ENCODE assay signal across 15 cellular contexts in genomic region chr11:57752954-57753353, GRCh38. TPM values are rescaled to one million over a fixed set of nuclear protein-coding genes. Genes with fewer than 3 reads are reported as not detected.
DNase-seq lines count a peak whose midpoint lies in the region; ATAC-seq, FAIRE-seq and TF ChIP-seq lines count a peak whose summit lies in the region.
"Had no signal": no experiment of that assay in that cellular context is flagged by ENCODE, and none has a peak within 500 bp of the region (broad histone marks: within the 10 kb centered on the region; RNA-seq: fewer than 3 reads in every experiment).

No MANE protein-coding gene starts in this region.

- H3K56ac ChIP-seq in H9 (ENCODE audit: insufficient read length, low read depth, low read length): no peak overlapping the region

- no peaks in the 10 kb centered on the region for H3K27me3 ChIP-seq in H9 (ENCODE audit: insufficient read depth, low read length)
- H3K27me3 ChIP-seq in K562 (ENCODE audit: control insufficient read depth in 2 of 2, insufficient read depth in 2 of 2, low read length in 2 of 2): no peaks in the 10 kb centered on the region
- H3K27me3 ChIP-seq in neuronal stem cell (ENCODE audit: control insufficient read depth in 3 of 3, insufficient read depth in 3 of 3, low read depth in 1 of 3, low read length in 3 of 3): no peaks in the 10 kb centered on the region

- no peak overlapping the region for H2AK5ac ChIP-seq in H9 (ENCODE audit: insufficient read length, low read length)
- H2AK5ac ChIP-seq in neuronal stem cell (ENCODE audit: low read depth, low read length): peak overlapping the region; percentile 61

- TF ChIP-seq CTCF in H9 (conservative IDR thresholded peaks at IDR 0.05) (no peak), K562 (IDR thresholded peaks at IDR 0.05 in 2 of 3, conservative IDR thresholded peaks at IDR 0.05 in 1 of 3; ENCODE audit: insufficient read depth in 2 of 3, low read depth in 1 of 3, low read length in 3 of 3) (no peak)

- H3K79me2 ChIP-seq in H9 (ENCODE audit: insufficient read depth, low read length) (no peaks in the 10 kb centered on the region), K562 (ENCODE audit: control insufficient read depth, insufficient read depth, low read length) (no peaks in the 10 kb centered on the region)

- H3K36me3 ChIP-seq in K562 (ENCODE audit: control insufficient read depth, insufficient read depth, low read length) (no peaks in the 10 kb centered on the region), neuronal stem cell (replicated peaks in 1 of 2; ENCODE audit: control insufficient read depth in 2 of 2, insufficient read depth in 2 of 2, low read length in 2 of 2) (peaks cover 1 to 13% of the 10 kb centered on the region in 2 donors)

- H4K20me1 ChIP-seq in H9 (ENCODE audit: control insufficient read depth, insufficient read depth, insufficient read length): no peaks in the 10 kb centered on the region
- H4K20me1 ChIP-seq in K562 (replicated peaks; ENCODE audit: control insufficient read depth, insufficient read depth, low read length): no peaks in the 10 kb centered on the region

- H3K4me1 Mint-ChIP-seq in H9: peaks cover 5 to 7% of the 10 kb centered on the region in 2 experiments; a peak in 3 of 4 replicates

- peak; percentile 52 for DNase-seq in H9
- no peak for DNase-seq in K562 (ENCODE audit: extremely low read depth in 1 of 4, low spot score in 3 of 4)
- no peak for DNase-seq in neuronal stem cell (ENCODE audit: low spot score)
- no peak for DNase-seq in NCI-H146 (lab: John Stamatoyannopoulos, UW)
- DNase-seq: CD4-positive, CD25-positive, alpha-beta regulatory T cell; EL; KG1; NCI-H1436; NCI-H2081; NCI-H774; PC-3; SW 1271 had no signal

- H3K23me2 ChIP-seq in H9 (ENCODE audit: insufficient read length, low read depth, low read length, poor library complexity, severe bottlenecking): no peaks in the 10 kb centered on the region

- no peak for FAIRE-seq in K562 (lab: Jason Lieb, UNC)

- no peaks in the 10 kb centered on the region for H3K9me1 ChIP-seq in K562 (ENCODE audit: control insufficient read depth, insufficient read depth, low read length)

- peak overlapping the region in 1 of 3 experiments; percentile 73; a peak in 1 of 7 replicates for H3K27ac Mint-ChIP-seq in H9
- H3K27ac Mint-ChIP-seq: CD4-positive, CD25-positive, alpha-beta regulatory T cell had no signal

- H3K27ac ChIP-seq in H9 (ENCODE audit: insufficient read length, low read depth, low read length): no peak overlapping the region
- H3K27ac ChIP-seq in K562 (ENCODE audit: extremely low read depth, low read depth, low read length): no peak overlapping the region
- no peak overlapping the region for H3K27ac ChIP-seq in neuronal stem cell (replicated peaks; ENCODE audit: low read length)

- no peak for TF ChIP-seq POLR2A in K562 (conservative IDR thresholded peaks at IDR 0.05)

- H3K4ac ChIP-seq in H9 (ENCODE audit: low read depth, low read length): no peak overlapping the region
- H3K4ac ChIP-seq in neuronal stem cell (ENCODE audit: low read length): no peak overlapping the region

- no peak overlapping the region for H3K4me3 Mint-ChIP-seq in H9
- H3K4me3 Mint-ChIP-seq: CD4-positive, CD25-positive, alpha-beta regulatory T cell had no signal

- H2BK120ac ChIP-seq in H9 (ENCODE audit: low read depth, low read length, poor library complexity, severe bottlenecking) (no peak overlapping the region), neuronal stem cell (ENCODE audit: low read depth, low read length) (no peak overlapping the region)

- in situ Hi-C loops in K562 (cut with MboI): no loop called here

- no peak overlapping the region for H3K4me3 ChIP-seq in K562
- peak overlapping the region in 1 of 2 donors; percentile 41 for H3K4me3 ChIP-seq in neuronal stem cell (ENCODE audit: low read length in 2 of 2)

- no peak overlapping the region for H2AFZ ChIP-seq in H9 (ENCODE audit: low read length)
- H2AFZ ChIP-seq in K562 (ENCODE audit: low read depth, low read length): no peak overlapping the region
- no peak overlapping the region for H2AFZ ChIP-seq in neuronal stem cell (ENCODE audit: low read length)

- TF ChIP-seq RAD21 in K562 (CRISPR knock-in tag; conservative IDR thresholded peaks at IDR 0.05 in 1 of 2, IDR thresholded peaks at IDR 0.05 in 1 of 2): no peak

- no peak overlapping the region for H4K5ac ChIP-seq in H9 (ENCODE audit: insufficient read length, low read depth, low read length)

- H3K4me2 ChIP-seq in H9 (ENCODE audit: insufficient read depth, insufficient read length, low read length): no peak overlapping the region
- no peak overlapping the region for H3K4me2 ChIP-seq in K562 (ENCODE audit: insufficient read depth, low read length)
- H3K4me2 ChIP-seq in neuronal stem cell (ENCODE audit: insufficient read depth, low read length, poor library complexity, severe bottlenecking): no peak overlapping the region

- H3K27me3 Mint-ChIP-seq in H9 (ENCODE audit: low read depth): no peaks in the 10 kb centered on the region; the same call in 1 of the 2 replicates
- H3K27me3 Mint-ChIP-seq: CD4-positive, CD25-positive, alpha-beta regulatory T cell had no signal

- H3K14ac ChIP-seq in H9 (ENCODE audit: insufficient read depth, low read length): no peak overlapping the region
- H3K14ac ChIP-seq in neuronal stem cell (ENCODE audit: low read length): peak overlapping the region; percentile 84

- no peaks in the 10 kb centered on the region for H3K36me3 Mint-ChIP-seq in H9 (ENCODE audit: insufficient read depth in 1 of 3, low read depth in 3 of 3)

- intact Hi-C loops in K562 (cut with micrococcal nuclease): no loop called here

- H3K79me1 ChIP-seq in H9 (ENCODE audit: insufficient read depth, low read depth, low read length, poor library complexity, severe bottlenecking) (no peaks in the 10 kb centered on the region), neuronal stem cell (ENCODE audit: low read depth, low read length) (no peaks in the 10 kb centered on the region)

- H4K8ac ChIP-seq in H9 (replicated peaks; ENCODE audit: insufficient read length, low read depth, low read length): no peak overlapping the region
- H4K8ac ChIP-seq in neuronal stem cell (ENCODE audit: low read depth, low read length): no peak overlapping the region

- H3T11ph ChIP-seq in H9 (ENCODE audit: low read length): no peak overlapping the region

- H3K9me3 Mint-ChIP-seq in H9: no peaks in the 10 kb centered on the region
- H3K9me3 Mint-ChIP-seq: CD4-positive, CD25-positive, alpha-beta regulatory T cell had no signal

- H4K91ac ChIP-seq in H9 (ENCODE audit: insufficient read length, low read depth, low read length): no peak overlapping the region
- H4K91ac ChIP-seq in neuronal stem cell (ENCODE audit: low read depth, low read length, poor library complexity): no peak overlapping the region

- POLR2A ChIA-PET in K562 (lab: Yijun Ruan, JAX): interaction anchor here (2.2 kb wide), 1 partner anchor 10 kb away, joined by 21 read pairs; the partner anchor contains the start of gene CTNND1

- ATAC-seq in K562 (no peak), HG02642 (IDR thresholded peaks at IDR 0.05; ENCODE audit: poor library complexity, unreplicated experiment) (no peak)
- ATAC-seq: PC-3 had no signal

- H3K23ac ChIP-seq in H9 (ENCODE audit: insufficient read length, low read depth, low read length) (no peak overlapping the region), neuronal stem cell (ENCODE audit: low read depth, low read length, poor library complexity) (peak overlapping the region; percentile 85)

- CTCF ChIA-PET in K562 (lab: Yijun Ruan, JAX; ENCODE audit: low intra/inter-chr PET ratio): no interaction called here

- no peak overlapping the region for H2BK20ac ChIP-seq in H9 (ENCODE audit: low read depth, low read length, poor library complexity, severe bottlenecking)

- H2BK15ac ChIP-seq in H9 (ENCODE audit: low read depth, low read length): no peak overlapping the region
- no peak overlapping the region for H2BK15ac ChIP-seq in neuronal stem cell (ENCODE audit: low read length)

- no peaks in the 10 kb centered on the region; the same call in 1 of the 2 replicates for H3K4me1 ChIP-seq in H9 (ENCODE audit: insufficient read depth, low read length)
- peaks cover 0 to 11% of the 10 kb centered on the region in 2 experiments; a peak in 2 of 5 replicates for H3K4me1 ChIP-seq in K562 (replicated peaks in 1 of 2; ENCODE audit: control insufficient read depth in 2 of 2, insufficient read depth in 2 of 2, low read length in 2 of 2)
- H3K4me1 ChIP-seq in neuronal stem cell (ENCODE audit: control insufficient read depth in 2 of 2, insufficient read depth in 1 of 2, low read depth in 1 of 2, low read length in 2 of 2): no peaks in the 10 kb centered on the region

- no peak for TF ChIP-seq EP300 in K562 (IDR thresholded peaks at IDR 0.05; ENCODE audit: low read length)

- H3K9me3 ChIP-seq in H9 (ENCODE audit: control insufficient read depth, low read depth, low read length): no peaks in the 10 kb centered on the region
- no peaks in the 10 kb centered on the region for H3K9me3 ChIP-seq in K562 (replicated peaks; ENCODE audit: control insufficient read depth, insufficient read depth, low read depth, low read length)
- peaks cover 0 to 4% of the 10 kb centered on the region in 2 donors for H3K9me3 ChIP-seq in neuronal stem cell (replicated peaks in 1 of 2; ENCODE audit: control insufficient read depth in 2 of 2, insufficient read depth in 1 of 2, low read depth in 1 of 2, low read length in 2 of 2)

- WGBS in H9 (ENCODE audit: extremely low coverage, insufficient read length, low lambda C conversion rate): no CpG with 5 or more reads among the region's 30 CpGs
- WGBS in K562 (ENCODE audit: insufficient coverage, low coverage, missing lambda C conversion rate): 95% methylated on average over 16 of the region's 30 CpGs
- no CpG with 5 or more reads among the region's 30 CpGs for WGBS in neuronal stem cell (ENCODE audit: extremely low coverage in 2 of 2, insufficient read length in 2 of 2, insufficient replicate concordance in 1 of 2), 2 donors

- H2BK12ac ChIP-seq in H9 (ENCODE audit: insufficient read length, low read depth, low read length) (no peak overlapping the region), neuronal stem cell (ENCODE audit: low read length) (peak overlapping the region; percentile 16)

- H3K18ac ChIP-seq in H9 (ENCODE audit: insufficient read length, low read depth, low read length) (no peak overlapping the region), neuronal stem cell (ENCODE audit: low read length) (peak overlapping the region; percentile 70)

- BruUV-seq in K562 (replicated peaks; lab: Mats Ljungman, UMichigan): no TSS peak

- H3K9ac ChIP-seq in H9 (ENCODE audit: extremely low read depth, insufficient read length, low read length) (no peak overlapping the region), K562 (ENCODE audit: insufficient read depth in 1 of 2, low read depth in 2 of 2, low read length in 2 of 2) (no peak overlapping the region), neuronal stem cell (ENCODE audit: low read depth, low read length, poor library complexity) (no peak overlapping the region)

- H2BK5ac ChIP-seq in H9 (ENCODE audit: insufficient read length, low read length) (no peak overlapping the region), neuronal stem cell (ENCODE audit: low read length) (peak overlapping the region; percentile 75)

RNA-seq across cellular contexts. Expression of gene BTBD18, which starts 1.3 kb away (rescaled TPM):
- not detected in 2 replicates for total RNA-seq in H9 (2021)
- total RNA-seq in K562 (2011; cell fraction: chromatin; rRNA removed; ENCODE audit: low replicate concordance): not detected in 2 replicates
- total RNA-seq in K562 (2011; cell fraction: nucleolus; rRNA removed): not detected in 2 replicates
- not detected in 2 replicates for total RNA-seq in K562 (2011; cell fraction: nucleoplasm; rRNA removed)
- total RNA-seq in K562 (2014; rRNA removed): not detected in 2 replicates
- not detected in 2 replicates for total RNA-seq in K562 (2014; rRNA removed; fragmentation: Illumina TruSeq; extraction: Trizol)
- not detected in 2 replicates for total RNA-seq in K562 (2015; rRNA removed; fragmentation: Illumina TruSeq; extraction: Trizol)
- total RNA-seq in K562 (2021): not detected in 2 replicates
- polyA plus RNA-seq in K562 (2011; rRNA removed): not detected in 2 replicates
- not detected in 2 replicates for polyA plus RNA-seq in K562 (2011; cell fraction: cytosol; rRNA removed)
- not detected in 2 replicates for polyA plus RNA-seq in K562 (2011; cell fraction: nucleus; rRNA removed)
- 0.10 and 0.18 TPM in 2 replicates for polyA plus RNA-seq in K562 (2012)
- polyA plus RNA-seq in K562 (2014; fragmentation: Illumina TruSeq; extraction: Trizol): not detected in 2 replicates
- under 1 TPM in 1 of 2 experiments, not detected in 1; 0.06 TPM for polyA plus RNA-seq in K562 (2014; fragmentation: Nextera tagmentation; extraction: Ambion mirVana)
- polyA plus RNA-seq in K562 (2014; rRNA removed): not detected in 2 replicates
- polyA minus RNA-seq in K562 (2011; rRNA and poly(A)+ RNA removed): not detected in 2 replicates
- polyA minus RNA-seq in K562 (2011; cell fraction: cytosol; rRNA and poly(A)+ RNA removed): not detected in 2 replicates
- not detected in 2 replicates for polyA minus RNA-seq in K562 (2011; cell fraction: nucleus; rRNA and poly(A)+ RNA removed)
- polyA plus RNA-seq in neuronal stem cell (2013, experiment 1 of 2): not detected
- polyA plus RNA-seq in neuronal stem cell (2013, experiment 2 of 2): not detected
- total RNA-seq: CD4-positive, CD25-positive, alpha-beta regulatory T cell; NCI-H460; PC-3; SK-MEL-5 had no signal

RNA-seq across cellular contexts. Expression of gene CTNND1, which starts 8.6 kb away (rescaled TPM):
- total RNA-seq in H9 (2021) (164 and 166 TPM in 2 replicates), K562 (2014; rRNA removed) (38.2 and 48.9 TPM in 2 replicates), K562 (2014; rRNA removed; fragmentation: Illumina TruSeq; extraction: Trizol) (37.4 and 41.7 TPM in 2 replicates), K562 (2015; rRNA removed; fragmentation: Illumina TruSeq; extraction: Trizol) (41.5 and 43.3 TPM in 2 replicates), K562 (2021) (55.0 and 59.4 TPM in 2 replicates)
- 231 and 262 TPM in 2 replicates for total RNA-seq in K562 (2011; cell fraction: chromatin; rRNA removed; ENCODE audit: low replicate concordance)
- total RNA-seq in K562 (2011; cell fraction: nucleolus; rRNA removed): 84.4 and 84.7 TPM in 2 replicates
- total RNA-seq in K562 (2011; cell fraction: nucleoplasm; rRNA removed): 126 and 154 TPM in 2 replicates
- polyA plus RNA-seq in K562 (2011; rRNA removed) (74.0 and 84.2 TPM in 2 replicates), K562 (2014; fragmentation: Illumina TruSeq; extraction: Trizol) (47.2 and 54.9 TPM in 2 replicates), K562 (2014; fragmentation: Nextera tagmentation; extraction: Ambion mirVana) (10 to 100 TPM; 11.1 to 23.8 TPM), K562 (2014; rRNA removed) (33.6 and 36.8 TPM in 2 replicates)
- 57.8 and 67.2 TPM in 2 replicates for polyA plus RNA-seq in K562 (2011; cell fraction: cytosol; rRNA removed)
- 68.6 and 69.0 TPM in 2 replicates for polyA plus RNA-seq in K562 (2011; cell fraction: nucleus; rRNA removed)
- 35.7 and 45.2 TPM in 2 replicates for polyA plus RNA-seq in K562 (2012)
- 136 and 146 TPM in 2 replicates for polyA minus RNA-seq in K562 (2011; rRNA and poly(A)+ RNA removed)
- 61.1 and 105 TPM in 2 replicates for polyA minus RNA-seq in K562 (2011; cell fraction: cytosol; rRNA and poly(A)+ RNA removed)
- 34.9 and 59.4 TPM in 2 replicates for polyA minus RNA-seq in K562 (2011; cell fraction: nucleus; rRNA and poly(A)+ RNA removed)
- polyA plus RNA-seq in neuronal stem cell (2013, experiment 1 of 2): 80.5 TPM
- 79.9 TPM for polyA plus RNA-seq in neuronal stem cell (2013, experiment 2 of 2)

RNA-seq across cellular contexts. Expression of gene SELENOH, which starts 11.7 kb away (rescaled TPM):
- total RNA-seq in H9 (2021) (251 and 271 TPM in 2 replicates), K562 (2014; rRNA removed) (254 and 261 TPM in 2 replicates), K562 (2014; rRNA removed; fragmentation: Illumina TruSeq; extraction: Trizol) (47.8 and 49.2 TPM in 2 replicates), K562 (2015; rRNA removed; fragmentation: Illumina TruSeq; extraction: Trizol) (118 and 136 TPM in 2 replicates), K562 (2021) (194 and 216 TPM in 2 replicates)
- 83.6 and 114 TPM in 2 replicates for total RNA-seq in K562 (2011; cell fraction: chromatin; rRNA removed; ENCODE audit: low replicate concordance)
- total RNA-seq in K562 (2011; cell fraction: nucleolus; rRNA removed): 79.0 and 105 TPM in 2 replicates
- total RNA-seq in K562 (2011; cell fraction: nucleoplasm; rRNA removed): 100 and 130 TPM in 2 replicates
- polyA plus RNA-seq in K562 (2011; rRNA removed) (116 and 120 TPM in 2 replicates), K562 (2014; fragmentation: Illumina TruSeq; extraction: Trizol) (33.9 and 70.6 TPM in 2 replicates), K562 (2014; fragmentation: Nextera tagmentation; extraction: Ambion mirVana) (10 to 100 TPM; 16.6 to 39.5 TPM), K562 (2014; rRNA removed) (278 and 299 TPM in 2 replicates)
- 130 and 220 TPM in 2 replicates for polyA plus RNA-seq in K562 (2011; cell fraction: cytosol; rRNA removed)
- polyA plus RNA-seq in K562 (2011; cell fraction: nucleus; rRNA removed): 80.1 and 86.3 TPM in 2 replicates
- 164 and 181 TPM in 2 replicates for polyA plus RNA-seq in K562 (2012)
- 18.6 and 22.8 TPM in 2 replicates for polyA minus RNA-seq in K562 (2011; rRNA and poly(A)+ RNA removed)
- 22.3 and 25.8 TPM in 2 replicates for polyA minus RNA-seq in K562 (2011; cell fraction: cytosol; rRNA and poly(A)+ RNA removed)
- 33.8 and 45.2 TPM in 2 replicates for polyA minus RNA-seq in K562 (2011; cell fraction: nucleus; rRNA and poly(A)+ RNA removed)
- 227 TPM for polyA plus RNA-seq in neuronal stem cell (2013, experiment 1 of 2)
- polyA plus RNA-seq in neuronal stem cell (2013, experiment 2 of 2): 230 TPM

RNA-seq across cellular contexts. Expression of gene TMX2, which starts 40.6 kb away (rescaled TPM):
- 91.1 and 91.3 TPM in 2 replicates for total RNA-seq in H9 (2021)
- 254 and 323 TPM in 2 replicates for total RNA-seq in K562 (2011; cell fraction: chromatin; rRNA removed; ENCODE audit: low replicate concordance)
- total RNA-seq in K562 (2011; cell fraction: nucleolus; rRNA removed): 286 and 299 TPM in 2 replicates
- total RNA-seq in K562 (2011; cell fraction: nucleoplasm; rRNA removed): 359 and 435 TPM in 2 replicates
- total RNA-seq in K562 (2014; rRNA removed): 184 and 195 TPM in 2 replicates
- total RNA-seq in K562 (2014; rRNA removed; fragmentation: Illumina TruSeq; extraction: Trizol): 232 and 235 TPM in 2 replicates
- total RNA-seq in K562 (2015; rRNA removed; fragmentation: Illumina TruSeq; extraction: Trizol): 215 and 227 TPM in 2 replicates
- total RNA-seq in K562 (2021): 175 and 176 TPM in 2 replicates
- polyA plus RNA-seq in K562 (2011; rRNA removed): 169 and 192 TPM in 2 replicates
- polyA plus RNA-seq in K562 (2011; cell fraction: cytosol; rRNA removed): 147 and 153 TPM in 2 replicates
- 239 and 329 TPM in 2 replicates for polyA plus RNA-seq in K562 (2011; cell fraction: nucleus; rRNA removed)
- polyA plus RNA-seq in K562 (2012): 152 and 169 TPM in 2 replicates
- polyA plus RNA-seq in K562 (2014; fragmentation: Illumina TruSeq; extraction: Trizol): 243 and 281 TPM in 2 replicates
- 100 to 1,000 TPM; 381 to 433 TPM for polyA plus RNA-seq in K562 (2014; fragmentation: Nextera tagmentation; extraction: Ambion mirVana)
- 218 and 224 TPM in 2 replicates for polyA plus RNA-seq in K562 (2014; rRNA removed)
- 211 and 260 TPM in 2 replicates for polyA minus RNA-seq in K562 (2011; rRNA and poly(A)+ RNA removed)
- polyA minus RNA-seq in K562 (2011; cell fraction: cytosol; rRNA and poly(A)+ RNA removed): 74.3 and 111 TPM in 2 replicates
- 62.1 and 97.1 TPM in 2 replicates for polyA minus RNA-seq in K562 (2011; cell fraction: nucleus; rRNA and poly(A)+ RNA removed)
- polyA plus RNA-seq in neuronal stem cell (2013, experiment 1 of 2): 51.1 TPM
- 50.7 TPM for polyA plus RNA-seq in neuronal stem cell (2013, experiment 2 of 2)

RNA-seq across cellular contexts. Expression of gene MED19, which starts 40.9 kb away (rescaled TPM):
- total RNA-seq in H9 (2021): 17.6 and 17.9 TPM in 2 replicates
- 14.1 and 17.9 TPM in 2 replicates for total RNA-seq in K562 (2011; cell fraction: chromatin; rRNA removed; ENCODE audit: low replicate concordance)
- total RNA-seq in K562 (2011; cell fraction: nucleolus; rRNA removed): 13.6 and 15.0 TPM in 2 replicates
- total RNA-seq in K562 (2011; cell fraction: nucleoplasm; rRNA removed): 11.6 and 12.5 TPM in 2 replicates
- total RNA-seq in K562 (2014; rRNA removed): 19.3 and 23.5 TPM in 2 replicates
- 13.9 and 14.9 TPM in 2 replicates for total RNA-seq in K562 (2014; rRNA removed; fragmentation: Illumina TruSeq; extraction: Trizol)
- 15.0 and 17.2 TPM in 2 replicates for total RNA-seq in K562 (2015; rRNA removed; fragmentation: Illumina TruSeq; extraction: Trizol)
- total RNA-seq in K562 (2021): 13.7 and 14.0 TPM in 2 replicates
- 16.4 and 19.2 TPM in 2 replicates for polyA plus RNA-seq in K562 (2011; rRNA removed)
- polyA plus RNA-seq in K562 (2011; cell fraction: cytosol; rRNA removed): 22.5 and 55.4 TPM in 2 replicates
- 15.2 and 18.3 TPM in 2 replicates for polyA plus RNA-seq in K562 (2011; cell fraction: nucleus; rRNA removed)
- polyA plus RNA-seq in K562 (2012): 15.4 and 19.6 TPM in 2 replicates
- polyA plus RNA-seq in K562 (2014; fragmentation: Illumina TruSeq; extraction: Trizol): 17.7 and 19.8 TPM in 2 replicates
- 1 to 10 TPM; 7.3 to 7.9 TPM for polyA plus RNA-seq in K562 (2014; fragmentation: Nextera tagmentation; extraction: Ambion mirVana)
- 15.9 and 22.1 TPM in 2 replicates for polyA plus RNA-seq in K562 (2014; rRNA removed)
- 7.4 and 10.3 TPM in 2 replicates for polyA minus RNA-seq in K562 (2011; rRNA and poly(A)+ RNA removed)
- polyA minus RNA-seq in K562 (2011; cell fraction: cytosol; rRNA and poly(A)+ RNA removed): 4.0 and 5.4 TPM in 2 replicates
- 4.7 and 5.3 TPM in 2 replicates for polyA minus RNA-seq in K562 (2011; cell fraction: nucleus; rRNA and poly(A)+ RNA removed)
- 42.5 TPM for polyA plus RNA-seq in neuronal stem cell (2013, experiment 1 of 2)
- polyA plus RNA-seq in neuronal stem cell (2013, experiment 2 of 2): 41.5 TPM
